In the genomic region with DNA sequence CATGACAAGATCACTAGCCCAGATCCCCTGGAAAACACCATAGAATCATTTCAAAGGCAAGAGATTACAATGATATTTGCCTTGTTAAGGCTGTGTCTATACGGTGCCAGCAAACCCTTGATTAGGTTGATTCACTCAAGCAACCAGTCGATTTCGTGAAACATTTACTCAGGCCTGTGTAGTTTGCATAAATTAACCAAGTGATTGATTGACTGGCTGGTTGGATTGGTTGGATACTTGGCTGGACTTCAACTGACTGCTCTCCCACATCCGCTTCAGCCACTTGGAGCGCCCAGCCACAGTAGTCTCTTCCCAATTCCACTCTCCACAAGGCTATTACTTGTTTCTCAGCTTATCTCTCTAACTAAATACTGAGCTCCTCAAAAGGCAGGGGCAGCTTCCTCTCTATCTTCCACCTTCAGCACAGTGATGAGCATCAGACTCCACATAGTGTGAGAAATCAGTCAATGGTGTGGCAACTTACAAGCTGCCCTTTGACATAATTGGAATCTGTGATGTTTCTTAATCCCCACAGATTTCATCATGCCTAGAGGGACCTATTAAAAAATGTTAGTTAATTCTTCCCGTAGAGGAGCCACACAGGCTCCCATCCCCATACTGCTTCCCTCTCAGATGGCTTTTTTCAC, we compare ENCODE assay signal across 1 cellular context.
TF ChIP-seq lines count a peak whose summit lies in the region.

No MANE protein-coding gene starts in this region.

TF ChIP-seq in liver, 16 proteins besides CTCF, POLR2A, EP300 and RAD21 (continued from another document):
- TF ChIP-seq NR2F2 (IDR thresholded peaks at IDR 0.05) (no peak), GABPA (IDR thresholded peaks at IDR 0.05 in 1 of 2, conservative IDR thresholded peaks at IDR 0.05 in 1 of 2) (no peak), FOXA1 (IDR thresholded peaks at IDR 0.05) (no peak), JUND (IDR thresholded peaks at IDR 0.05) (peak in 1 of 2 donors; percentile 58), HNF4A (conservative IDR thresholded peaks at IDR 0.05) (peak in 1 of 2 donors; percentile 29), FOXA2 (IDR thresholded peaks at IDR 0.05) (no peak)
- TF ChIP-seq, protein P1, sequence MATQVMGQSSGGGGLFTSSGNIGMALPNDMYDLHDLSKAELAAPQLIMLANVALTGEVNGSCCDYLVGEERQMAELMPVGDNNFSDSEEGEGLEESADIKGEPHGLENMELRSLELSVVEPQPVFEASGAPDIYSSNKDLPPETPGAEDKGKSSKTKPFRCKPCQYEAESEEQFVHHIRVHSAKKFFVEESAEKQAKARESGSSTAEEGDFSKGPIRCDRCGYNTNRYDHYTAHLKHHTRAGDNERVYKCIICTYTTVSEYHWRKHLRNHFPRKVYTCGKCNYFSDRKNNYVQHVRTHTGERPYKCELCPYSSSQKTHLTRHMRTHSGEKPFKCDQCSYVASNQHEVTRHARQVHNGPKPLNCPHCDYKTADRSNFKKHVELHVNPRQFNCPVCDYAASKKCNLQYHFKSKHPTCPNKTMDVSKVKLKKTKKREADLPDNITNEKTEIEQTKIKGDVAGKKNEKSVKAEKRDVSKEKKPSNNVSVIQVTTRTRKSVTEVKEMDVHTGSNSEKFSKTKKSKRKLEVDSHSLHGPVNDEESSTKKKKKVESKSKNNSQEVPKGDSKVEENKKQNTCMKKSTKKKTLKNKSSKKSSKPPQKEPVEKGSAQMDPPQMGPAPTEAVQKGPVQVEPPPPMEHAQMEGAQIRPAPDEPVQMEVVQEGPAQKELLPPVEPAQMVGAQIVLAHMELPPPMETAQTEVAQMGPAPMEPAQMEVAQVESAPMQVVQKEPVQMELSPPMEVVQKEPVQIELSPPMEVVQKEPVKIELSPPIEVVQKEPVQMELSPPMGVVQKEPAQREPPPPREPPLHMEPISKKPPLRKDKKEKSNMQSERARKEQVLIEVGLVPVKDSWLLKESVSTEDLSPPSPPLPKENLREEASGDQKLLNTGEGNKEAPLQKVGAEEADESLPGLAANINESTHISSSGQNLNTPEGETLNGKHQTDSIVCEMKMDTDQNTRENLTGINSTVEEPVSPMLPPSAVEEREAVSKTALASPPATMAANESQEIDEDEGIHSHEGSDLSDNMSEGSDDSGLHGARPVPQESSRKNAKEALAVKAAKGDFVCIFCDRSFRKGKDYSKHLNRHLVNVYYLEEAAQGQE (IDR thresholded peaks at IDR 0.05), result peak; percentile 29
- TF ChIP-seq, protein P2, sequence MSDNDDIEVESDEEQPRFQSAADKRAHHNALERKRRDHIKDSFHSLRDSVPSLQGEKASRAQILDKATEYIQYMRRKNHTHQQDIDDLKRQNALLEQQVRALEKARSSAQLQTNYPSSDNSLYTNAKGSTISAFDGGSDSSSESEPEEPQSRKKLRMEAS (IDR thresholded peaks at IDR 0.05), result no peak
